1 cellular context compared by ENCODE assay signal in genomic region chr12:69585189-69586062, GRCh38.
TF ChIP-seq lines count a peak whose summit lies in the region.

Gene CCT2 (plus strand): TSS chr12:69585459. CDS start chr12:69585522, 63 bp downstream.

TF ChIP-seq in HepG2, 621 proteins besides CTCF, POLR2A, EP300 and RAD21 (continued from another document and continues in another):
- TF ChIP-seq, protein P1, sequence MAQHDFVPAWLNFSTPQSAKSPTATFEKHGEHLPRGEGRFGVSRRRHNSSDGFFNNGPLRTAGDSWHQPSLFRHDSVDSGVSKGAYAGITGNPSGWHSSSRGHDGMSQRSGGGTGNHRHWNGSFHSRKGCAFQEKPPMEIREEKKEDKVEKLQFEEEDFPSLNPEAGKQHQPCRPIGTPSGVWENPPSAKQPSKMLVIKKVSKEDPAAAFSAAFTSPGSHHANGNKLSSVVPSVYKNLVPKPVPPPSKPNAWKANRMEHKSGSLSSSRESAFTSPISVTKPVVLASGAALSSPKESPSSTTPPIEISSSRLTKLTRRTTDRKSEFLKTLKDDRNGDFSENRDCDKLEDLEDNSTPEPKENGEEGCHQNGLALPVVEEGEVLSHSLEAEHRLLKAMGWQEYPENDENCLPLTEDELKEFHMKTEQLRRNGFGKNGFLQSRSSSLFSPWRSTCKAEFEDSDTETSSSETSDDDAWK (CRISPR knock-in tag; IDR thresholded peaks at IDR 0.05): no peak
- TF ChIP-seq, protein P2, sequence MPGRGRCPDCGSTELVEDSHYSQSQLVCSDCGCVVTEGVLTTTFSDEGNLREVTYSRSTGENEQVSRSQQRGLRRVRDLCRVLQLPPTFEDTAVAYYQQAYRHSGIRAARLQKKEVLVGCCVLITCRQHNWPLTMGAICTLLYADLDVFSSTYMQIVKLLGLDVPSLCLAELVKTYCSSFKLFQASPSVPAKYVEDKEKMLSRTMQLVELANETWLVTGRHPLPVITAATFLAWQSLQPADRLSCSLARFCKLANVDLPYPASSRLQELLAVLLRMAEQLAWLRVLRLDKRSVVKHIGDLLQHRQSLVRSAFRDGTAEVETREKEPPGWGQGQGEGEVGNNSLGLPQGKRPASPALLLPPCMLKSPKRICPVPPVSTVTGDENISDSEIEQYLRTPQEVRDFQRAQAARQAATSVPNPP (CRISPR knock-in tag; IDR thresholded peaks at IDR 0.05): no peak
- TF ChIP-seq MIER3 (CRISPR knock-in tag; IDR thresholded peaks at IDR 0.05; ENCODE audit: borderline replicate concordance): peak; percentile 38; the same call in 1 of the 2 replicates
- TF ChIP-seq, protein P3, sequence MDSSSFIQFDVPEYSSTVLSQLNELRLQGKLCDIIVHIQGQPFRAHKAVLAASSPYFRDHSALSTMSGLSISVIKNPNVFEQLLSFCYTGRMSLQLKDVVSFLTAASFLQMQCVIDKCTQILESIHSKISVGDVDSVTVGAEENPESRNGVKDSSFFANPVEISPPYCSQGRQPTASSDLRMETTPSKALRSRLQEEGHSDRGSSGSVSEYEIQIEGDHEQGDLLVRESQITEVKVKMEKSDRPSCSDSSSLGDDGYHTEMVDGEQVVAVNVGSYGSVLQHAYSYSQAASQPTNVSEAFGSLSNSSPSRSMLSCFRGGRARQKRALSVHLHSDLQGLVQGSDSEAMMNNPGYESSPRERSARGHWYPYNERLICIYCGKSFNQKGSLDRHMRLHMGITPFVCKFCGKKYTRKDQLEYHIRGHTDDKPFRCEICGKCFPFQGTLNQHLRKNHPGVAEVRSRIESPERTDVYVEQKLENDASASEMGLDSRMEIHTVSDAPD (CRISPR knock-in tag; IDR thresholded peaks at IDR 0.05): no peak
- TF ChIP-seq ZNF83 (CRISPR knock-in tag; IDR thresholded peaks at IDR 0.05; ENCODE audit: borderline replicate concordance): no peak; the same call in 1 of the 2 replicates
- TF ChIP-seq ZNF784 (CRISPR knock-in tag; IDR thresholded peaks at IDR 0.05; ENCODE audit: borderline replicate concordance): no peak; the same call in 1 of the 2 replicates
- no peak for TF ChIP-seq GATA4 (IDR thresholded peaks at IDR 0.05; ENCODE audit: borderline replicate concordance, low read depth)
- no peak for TF ChIP-seq CHCHD3 (CRISPR knock-in tag; IDR thresholded peaks at IDR 0.05)
- TF ChIP-seq SMYD3 (CRISPR knock-in tag; IDR thresholded peaks at IDR 0.05): no peak
- 0 out of 2 replicates have a peak, but pooled peaks have one; percentile 56 for TF ChIP-seq ZNF549 (CRISPR knock-in tag; IDR thresholded peaks at IDR 0.05)
- TF ChIP-seq ZNF441 (CRISPR knock-in tag; IDR thresholded peaks at IDR 0.05; ENCODE audit: borderline replicate concordance): peak; percentile 83; the same call in 1 of the 2 replicates
- no peak for TF ChIP-seq ZNF780A (CRISPR knock-in tag; IDR thresholded peaks at IDR 0.05)
- no peak for TF ChIP-seq SRSF4 (IDR thresholded peaks at IDR 0.05; ENCODE audit: low read depth, low read length, poor library complexity, severe bottlenecking)
- peak; percentile 71 for TF ChIP-seq NFYC (CRISPR knock-in tag; IDR thresholded peaks at IDR 0.05)
- peak; percentile 66; the same call in 1 of the 2 replicates for TF ChIP-seq ZNF205 (CRISPR knock-in tag; IDR thresholded peaks at IDR 0.05)
- peak; percentile 57; the same call in 1 of the 2 replicates for TF ChIP-seq FOXP4 (CRISPR knock-in tag; IDR thresholded peaks at IDR 0.05)
- peak; percentile 96 for TF ChIP-seq ZMYM4 (CRISPR knock-in tag; IDR thresholded peaks at IDR 0.05)
- TF ChIP-seq ZFP37 (CRISPR knock-in tag; IDR thresholded peaks at IDR 0.05; ENCODE audit: borderline replicate concordance): 0 out of 2 replicates have a peak, but pooled peaks have one; percentile 34
- TF ChIP-seq PHF21A (CRISPR knock-in tag; IDR thresholded peaks at IDR 0.05): peak; percentile 41; the same call in 1 of the 2 replicates
- peak; percentile 98 for TF ChIP-seq KDM5B (CRISPR knock-in tag; IDR thresholded peaks at IDR 0.05; ENCODE audit: borderline replicate concordance)
- TF ChIP-seq ZGPAT (CRISPR knock-in tag; IDR thresholded peaks at IDR 0.05): peak; percentile 85; the same call in 1 of the 2 replicates
- TF ChIP-seq ZSCAN30 (CRISPR knock-in tag; IDR thresholded peaks at IDR 0.05): no peak; the same call in 1 of the 2 replicates
- no peak for TF ChIP-seq TCF12 (IDR thresholded peaks at IDR 0.05)
- peak; percentile 82 for TF ChIP-seq TCF12 (CRISPR knock-in tag; IDR thresholded peaks at IDR 0.05)
- peak; percentile 91; the same call in 2 of the 3 replicates for TF ChIP-seq MXI1 (IDR thresholded peaks at IDR 0.05; ENCODE audit: borderline replicate concordance, low read depth, low read length)
- no peak for TF ChIP-seq ZNF570 (CRISPR knock-in tag; IDR thresholded peaks at IDR 0.05; ENCODE audit: borderline replicate concordance)
- TF ChIP-seq ZNF354B (CRISPR knock-in tag; IDR thresholded peaks at IDR 0.05): no peak
- TF ChIP-seq, protein P4, sequence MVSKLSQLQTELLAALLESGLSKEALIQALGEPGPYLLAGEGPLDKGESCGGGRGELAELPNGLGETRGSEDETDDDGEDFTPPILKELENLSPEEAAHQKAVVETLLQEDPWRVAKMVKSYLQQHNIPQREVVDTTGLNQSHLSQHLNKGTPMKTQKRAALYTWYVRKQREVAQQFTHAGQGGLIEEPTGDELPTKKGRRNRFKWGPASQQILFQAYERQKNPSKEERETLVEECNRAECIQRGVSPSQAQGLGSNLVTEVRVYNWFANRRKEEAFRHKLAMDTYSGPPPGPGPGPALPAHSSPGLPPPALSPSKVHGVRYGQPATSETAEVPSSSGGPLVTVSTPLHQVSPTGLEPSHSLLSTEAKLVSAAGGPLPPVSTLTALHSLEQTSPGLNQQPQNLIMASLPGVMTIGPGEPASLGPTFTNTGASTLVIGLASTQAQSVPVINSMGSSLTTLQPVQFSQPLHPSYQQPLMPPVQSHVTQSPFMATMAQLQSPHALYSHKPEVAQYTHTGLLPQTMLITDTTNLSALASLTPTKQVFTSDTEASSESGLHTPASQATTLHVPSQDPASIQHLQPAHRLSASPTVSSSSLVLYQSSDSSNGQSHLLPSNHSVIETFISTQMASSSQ (IDR thresholded peaks at IDR 0.05; ENCODE audit: low read depth): no peak
- TF ChIP-seq, protein P4 (CRISPR knock-in tag; IDR thresholded peaks at IDR 0.05; ENCODE audit: borderline replicate concordance): peak; percentile 48; the same call in 1 of the 2 replicates
- no peak; the same call in 1 of the 2 replicates for TF ChIP-seq RFX5 (IDR thresholded peaks at IDR 0.05; ENCODE audit: low read depth, low read length)
- TF ChIP-seq ZNF772 (CRISPR knock-in tag; IDR thresholded peaks at IDR 0.05): peak; percentile 96; the same call in 1 of the 2 replicates
- no peak for TF ChIP-seq PCBP1 (IDR thresholded peaks at IDR 0.05; ENCODE audit: borderline replicate concordance, low read depth, low read length)
- TF ChIP-seq ZC3H13 (CRISPR knock-in tag; IDR thresholded peaks at IDR 0.05): no peak; the same call in 1 of the 2 replicates
- no peak for TF ChIP-seq ZKSCAN8 (CRISPR knock-in tag; IDR thresholded peaks at IDR 0.05; ENCODE audit: borderline replicate concordance)
- peak; percentile 83; the same call in 1 of the 2 replicates for TF ChIP-seq ETS1 (CRISPR knock-in tag; IDR thresholded peaks at IDR 0.05)
- TF ChIP-seq HHEX (CRISPR knock-in tag; IDR thresholded peaks at IDR 0.05): no peak
- TF ChIP-seq SYNCRIP (IDR thresholded peaks at IDR 0.05; ENCODE audit: insufficient read depth, low read depth, low read length): no peak
- no peak; the same call in 1 of the 2 replicates for TF ChIP-seq PRMT3 (CRISPR knock-in tag; IDR thresholded peaks at IDR 0.05; ENCODE audit: borderline replicate concordance, low read depth)
- 0 out of 2 replicates have a peak, but pooled peaks have one; percentile 30 for TF ChIP-seq KLF13 (CRISPR knock-in tag; IDR thresholded peaks at IDR 0.05)
- no peak for TF ChIP-seq ZNF33A (CRISPR knock-in tag; IDR thresholded peaks at IDR 0.05; ENCODE audit: borderline replicate concordance)
- peak; percentile 74; the same call in 1 of the 2 replicates for TF ChIP-seq ZNF724P (CRISPR knock-in tag; IDR thresholded peaks at IDR 0.05; ENCODE audit: borderline replicate concordance)
- peak; percentile 84 for TF ChIP-seq ZNF138 (CRISPR knock-in tag; IDR thresholded peaks at IDR 0.05; ENCODE audit: low read depth)
- peak; percentile 79 for TF ChIP-seq KMT2A (CRISPR knock-in tag; IDR thresholded peaks at IDR 0.05)
- peak; percentile 44; the same call in 1 of the 2 replicates for TF ChIP-seq ARNTL (CRISPR knock-in tag; IDR thresholded peaks at IDR 0.05)
- TF ChIP-seq, protein P5, sequence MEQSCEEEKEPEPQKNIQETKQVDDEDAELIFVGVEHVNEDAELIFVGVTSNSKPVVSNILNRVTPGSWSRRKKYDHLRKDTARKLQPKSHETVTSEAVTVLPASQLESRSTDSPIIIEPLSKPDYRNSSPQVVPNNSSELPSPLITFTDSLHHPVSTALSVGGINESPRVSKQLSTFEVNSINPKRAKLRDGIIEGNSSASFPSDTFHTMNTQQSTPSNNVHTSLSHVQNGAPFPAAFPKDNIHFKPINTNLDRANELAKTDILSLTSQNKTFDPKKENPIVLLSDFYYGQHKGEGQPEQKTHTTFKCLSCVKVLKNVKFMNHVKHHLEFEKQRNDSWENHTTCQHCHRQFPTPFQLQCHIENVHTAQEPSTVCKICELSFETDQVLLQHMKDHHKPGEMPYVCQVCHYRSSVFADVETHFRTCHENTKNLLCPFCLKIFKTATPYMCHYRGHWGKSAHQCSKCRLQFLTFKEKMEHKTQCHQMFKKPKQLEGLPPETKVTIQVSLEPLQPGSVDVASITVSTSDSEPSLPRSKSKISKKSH (CRISPR knock-in tag; IDR thresholded peaks at IDR 0.05; ENCODE audit: borderline replicate concordance): peak; percentile 96
- TF ChIP-seq MYC (CRISPR knock-in tag; IDR thresholded peaks at IDR 0.05; ENCODE audit: borderline replicate concordance): peak; percentile 100
- TF ChIP-seq ZNF557 (CRISPR knock-in tag; IDR thresholded peaks at IDR 0.05): peak; percentile 90; the same call in 1 of the 2 replicates
- peak; percentile 93 for TF ChIP-seq SALL1 (CRISPR knock-in tag; IDR thresholded peaks at IDR 0.05)
- no peak for TF ChIP-seq MAFF (IDR thresholded peaks at IDR 0.05; ENCODE audit: low read depth, low read length)
- TF ChIP-seq ZNF615 (CRISPR knock-in tag; IDR thresholded peaks at IDR 0.05; ENCODE audit: borderline replicate concordance): no peak; the same call in 1 of the 2 replicates
- TF ChIP-seq ZNF350 (CRISPR knock-in tag; IDR thresholded peaks at IDR 0.05; ENCODE audit: borderline replicate concordance, low read depth): peak; percentile 96
